9 cellular contexts compared by ENCODE assay signal in the genomic region with DNA sequence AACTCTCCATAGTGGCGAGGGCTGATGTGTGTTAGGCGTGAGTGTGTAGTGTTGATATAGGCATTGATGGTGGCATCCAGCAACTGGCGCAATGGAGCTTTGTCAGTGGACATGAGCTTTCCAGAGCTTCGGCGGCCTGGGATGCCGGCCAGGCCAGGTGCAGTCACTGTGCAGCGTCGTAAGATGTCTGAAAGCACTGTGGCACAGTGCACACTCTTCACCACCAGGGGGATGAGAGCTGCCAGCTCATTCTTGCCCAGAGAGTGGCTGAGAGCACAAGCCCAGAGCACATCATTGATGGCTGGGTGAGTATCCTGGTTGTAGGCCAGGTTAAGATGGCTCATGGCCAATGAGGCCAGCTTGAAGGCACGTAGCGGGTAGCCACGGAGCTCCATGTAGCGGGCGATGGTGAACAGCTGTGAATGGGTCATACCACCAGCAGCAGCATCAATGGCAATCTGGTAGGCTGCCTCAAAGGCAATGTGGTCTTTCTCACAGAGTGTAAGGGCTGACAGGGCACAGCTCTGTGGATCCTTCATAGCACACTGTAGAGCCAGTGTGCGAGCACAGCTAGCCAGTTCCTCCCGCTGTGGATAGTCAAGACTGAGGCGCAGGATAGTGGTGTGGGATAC. TPM values are rescaled to one million over a fixed set of nuclear protein-coding genes. Genes with fewer than 3 reads are reported as not detected.
DNase-seq lines count a peak whose midpoint lies in the region; ATAC-seq and TF ChIP-seq lines count a peak whose summit lies in the region.
"Had no signal": no experiment of that assay in that cellular context is flagged by ENCODE, and none has a peak within 500 bp of the region (broad histone marks: within the 10 kb centered on the region; RNA-seq: fewer than 3 reads in every experiment).

No MANE protein-coding gene starts in this region.

- TF ChIP-seq CTCF in colonic mucosa (IDR thresholded peaks at IDR 0.05), result peak; percentile 79

- no peak overlapping the region for H3K27ac ChIP-seq in colonic mucosa

- H3K9ac ChIP-seq in colonic mucosa (ENCODE audit: low read depth in 2 of 2, low read length in 2 of 2), result no peak overlapping the region

- H3K36me3 Mint-ChIP-seq in activated CD4-positive, alpha-beta T cell treated with anti-CD3 and anti-CD28 coated beads for 36 hours (ENCODE audit: low read depth), result peaks cover 6% of the 10 kb centered on the region

- H3K27ac Mint-ChIP-seq in activated CD4-positive, alpha-beta T cell treated with anti-CD3 and anti-CD28 coated beads for 36 hours, result no peak overlapping the region
- H3K27ac Mint-ChIP-seq: activated naive CD8-positive, alpha-beta T cell had no signal

- intact Hi-C loops in activated CD4-positive, alpha-beta T cell treated with anti-CD3 and anti-CD28 coated beads for 36 hours (cut with DNase I, micrococcal nuclease), result loop anchor here (1.0 kb wide), 2 partner anchors 212 to 282 kb away; no protein-coding TSS in a partner anchor
- intact Hi-C loops in colonic mucosa (cut with DNase I), result loop anchor here (5.0 kb wide), 1 partner anchor 214 kb away; no protein-coding TSS in a partner anchor

- peak; percentile 60 for DNase-seq in EH (ENCODE audit: low read depth)
- DNase-seq in NCI-H2196 (lab: John Stamatoyannopoulos, UW; ENCODE audit: unreplicated experiment), result peak; percentile 92
- DNase-seq in activated CD4-positive, alpha-beta T cell treated with anti-CD3 and anti-CD28 coated beads for 36 hours, result peak; percentile 81
- peak; percentile 71 for DNase-seq in colonic mucosa
- peak; percentile 67 to 73 for DNase-seq in lung microvascular endothelial cell (ENCODE audit: low read depth in 2 of 2)
- peak; percentile 30 to 31 for DNase-seq in stimulated activated CD8-positive, alpha-beta memory T cell treated with anti-CD3 and anti-CD28 coated beads, Interleukin-7, amount 100 ng/mL, for 4 hours (ENCODE audit: low read depth in 2 of 2)

- no peaks in the 10 kb centered on the region for H3K4me1 ChIP-seq in colonic mucosa

- no peak overlapping the region for H3K4me3 ChIP-seq in colonic mucosa

- H3K4me3 Mint-ChIP-seq in activated CD4-positive, alpha-beta T cell treated with anti-CD3 and anti-CD28 coated beads for 36 hours, result no peak overlapping the region
- H3K4me3 Mint-ChIP-seq: activated naive CD8-positive, alpha-beta T cell had no signal

- no peaks in the 10 kb centered on the region for H3K36me3 ChIP-seq in colonic mucosa

- no peaks in the 10 kb centered on the region for H3K9me3 ChIP-seq in colonic mucosa

- no peaks in the 10 kb centered on the region for H3K27me3 Mint-ChIP-seq in activated CD4-positive, alpha-beta T cell treated with anti-CD3 and anti-CD28 coated beads for 36 hours
- H3K27me3 Mint-ChIP-seq: activated naive CD8-positive, alpha-beta T cell had no signal

- ATAC-seq in HG02610 (IDR thresholded peaks at IDR 0.05; ENCODE audit: unreplicated experiment) (peak; percentile 67), GM21528 (IDR thresholded peaks at IDR 0.05; ENCODE audit: low FRiP score, unreplicated experiment) (no peak)
- ATAC-seq in activated CD4-positive, alpha-beta T cell treated with anti-CD3 and anti-CD28 coated beads for 36 hours, result peak; percentile 95

- no peaks in the 10 kb centered on the region for H3K9me3 Mint-ChIP-seq in activated CD4-positive, alpha-beta T cell treated with anti-CD3 and anti-CD28 coated beads for 36 hours (ENCODE audit: low read depth)

- H3K4me1 Mint-ChIP-seq in activated CD4-positive, alpha-beta T cell treated with anti-CD3 and anti-CD28 coated beads for 36 hours, result peaks cover 13% of the 10 kb centered on the region

- POLR2A ChIA-PET in activated CD4-positive, alpha-beta T cell treated with anti-CD3 and anti-CD28 coated beads for 36 hours (lab: Charles Lee), result no interaction called here

- CTCF ChIA-PET in activated CD4-positive, alpha-beta T cell treated with anti-CD3 and anti-CD28 coated beads for 36 hours (lab: Charles Lee), result interaction anchor here (0.6 to 12.6 kb wide), 22 partner anchors 9 to 1293 kb away, joined by 3 to 255 read pairs (median 4); partner anchors contain the start of gene TOE1

- H3K27me3 ChIP-seq in colonic mucosa, result no peaks in the 10 kb centered on the region

RNA-seq across cellular contexts. Expression of gene UROD, which starts 6.7 kb away (rescaled TPM):
- 100 to 1,000 TPM; 123 to 134 TPM for total RNA-seq in activated CD4-positive, alpha-beta T cell treated with anti-CD3 and anti-CD28 coated beads for 36 hours
- 10 to 100 TPM; 41.7 to 43.5 TPM for total RNA-seq in colonic mucosa
- total RNA-seq in lung microvascular endothelial cell, result 240 and 272 TPM in 2 replicates

RNA-seq across cellular contexts. Expression of gene HECTD3, which starts 7.6 kb away (rescaled TPM):
- 10 to 100 TPM; 18.9 to 22.3 TPM for total RNA-seq in activated CD4-positive, alpha-beta T cell treated with anti-CD3 and anti-CD28 coated beads for 36 hours
- total RNA-seq in colonic mucosa (100 to 1,000 TPM in 1 of 2 donors, 10 to 100 TPM in 1; 89.1 to 103 TPM), lung microvascular endothelial cell (17.7 and 19.6 TPM in 2 replicates)

RNA-seq across cellular contexts. Expression of gene EIF2B3, which starts 32.3 kb away (rescaled TPM):
- total RNA-seq in activated CD4-positive, alpha-beta T cell treated with anti-CD3 and anti-CD28 coated beads for 36 hours, result 10 to 100 TPM; 37.3 to 41.8 TPM
- 10 to 100 TPM; 10.9 to 22.7 TPM for total RNA-seq in colonic mucosa
- 15.3 and 16.1 TPM in 2 replicates for total RNA-seq in lung microvascular endothelial cell

Comparison
In these comparisons a context has a peak if more than half of its experiments do, and no peak if none do; other contexts are left out.
1. DNase-seq: peak in every context shown above with its lines; median percentile 92 in NCI-H2196; 81 in activated CD4-positive, alpha-beta T cell treated with anti-CD3 and anti-CD28 coated beads for 36 hours; 71 in colonic mucosa; 70 in lung microvascular endothelial cell; 60 in EH; 30 in stimulated activated CD8-positive, alpha-beta memory T cell treated with anti-CD3 and anti-CD28 coated beads, Interleukin-7, amount 100 ng/mL, for 4 hours.